In genomic region chr12:112381421-112381897, GRCh38 we compare ENCODE assay signal across 8 cellular contexts. TPM values are rescaled to one million over a fixed set of nuclear protein-coding genes. Genes with fewer than 3 reads are reported as not detected.
DNase-seq lines count a peak whose midpoint lies in the region; ATAC-seq, FAIRE-seq and TF ChIP-seq lines count a peak whose summit lies in the region.

No MANE protein-coding gene starts in this region.

- CTCF ChIA-PET in A673 (lab: Charles Lee), result no interaction called here

- dilution Hi-C loops in keratinocyte (cut with MboI; ENCODE audit: extremely low pct_ligation_motif_present, low sequenced_read_pairs), result no loop called here

- peak overlapping the region; percentile 77 for H3K9ac ChIP-seq in keratinocyte (ENCODE audit: control insufficient read depth, extremely low read depth, insufficient read depth, low read length)

- POLR2A ChIA-PET in A673 (lab: Charles Lee; ENCODE audit: low non-redundant PET), result no interaction called here

- intact Hi-C loops in A673 (cut with micrococcal nuclease; ENCODE audit: unreplicated experiment), result loop anchor here (5.0 to 10.0 kb wide), 3 partner anchors 87 to 367 kb away; partner anchors contain the start of genes ERP29, NAA25 and TMEM116

- H2AFZ ChIP-seq in keratinocyte (ENCODE audit: control insufficient read depth, low read length), result peak overlapping the region; percentile 46

- H3K4me2 ChIP-seq in keratinocyte (ENCODE audit: control insufficient read depth, extremely low read depth, insufficient read depth, low read depth, low read length), result peak overlapping the region; percentile 96

- peaks cover 2 to 25% (median 9%) of the 10 kb centered on the region in 5 experiments for H3K9me3 Mint-ChIP-seq in brain

- ATAC-seq in GM18861 (IDR thresholded peaks at IDR 0.05; ENCODE audit: unreplicated experiment) (peak; percentile 33), HG03064 (IDR thresholded peaks at IDR 0.05; ENCODE audit: low read depth, unreplicated experiment) (peak; percentile 42)

- H3K27me3 Mint-ChIP-seq in brain, result peaks cover 9% of the 10 kb centered on the region

- no peaks in the 10 kb centered on the region for H3K27me3 ChIP-seq in A673 (replicated peaks; ENCODE audit: insufficient read depth, low read depth, low read length, poor library complexity)
- H3K27me3 ChIP-seq in keratinocyte (ENCODE audit: control insufficient read depth, extremely low read depth, insufficient read depth, low read length), result no peaks in the 10 kb centered on the region

- TF ChIP-seq CTCF in A673 (conservative IDR thresholded peaks at IDR 0.05; ENCODE audit: low read depth, low read length) (no peak), brain (conservative IDR thresholded peaks at IDR 0.05) (no peak), keratinocyte (optimal IDR thresholded peaks at IDR 0.05 in 1 of 3, IDR thresholded peaks at IDR 0.05 in 1 of 3, conservative IDR thresholded peaks at IDR 0.05 in 1 of 3; ENCODE audit: extremely low read depth in 1 of 3, insufficient read depth in 2 of 3, low read length in 3 of 3) (no peak)

- H3K9me1 ChIP-seq in keratinocyte (ENCODE audit: control insufficient read depth, extremely low read depth, insufficient read depth, low read length), result peaks cover 3% of the 10 kb centered on the region

- peaks cover 42% of the 10 kb centered on the region for H3K79me2 ChIP-seq in keratinocyte (ENCODE audit: control insufficient read depth, insufficient read depth, low read length)

- no TSS peak for BruUV-seq in A673 (replicated peaks; lab: Mats Ljungman, UMichigan)

- DNase-seq in A673 (ENCODE audit: low spot score) (peak; percentile 34), RPMI7951 (ENCODE audit: low read depth) (peak; percentile 24), keratinocyte (ENCODE audit: low read depth, low spot score) (no peak), HuH-7.5 (ENCODE audit: low spot score) (no peak)
- peak; percentile 15 for DNase-seq in stimulated activated CD4-positive, alpha-beta T cell treated with anti-CD3 and anti-CD28 coated beads, Interleukin-4, amount 100 ng/mL, for 24 hours

- H3K4me3 Mint-ChIP-seq in brain, result peak overlapping the region; percentile 96 to 98 (median 96)

- peak overlapping the region; percentile 93 to 99 (median 97) for H3K27ac Mint-ChIP-seq in brain

- H3K4me3 ChIP-seq in A673 (ENCODE audit: low read depth, low read length, poor library complexity, severe bottlenecking), result peak overlapping the region; percentile 98
- H3K4me3 ChIP-seq in keratinocyte (ENCODE audit: control insufficient read depth in 2 of 3, extremely low read depth in 1 of 3, insufficient read depth in 2 of 3, low read depth in 1 of 3, low read length in 3 of 3), result peak overlapping the region; percentile 48 to 72 (median 69)

- FAIRE-seq in keratinocyte (lab: Jason Lieb, UNC), result no peak

- no peaks in the 10 kb centered on the region for H3K9me3 ChIP-seq in A673 (ENCODE audit: low read depth, low read length, poor library complexity, severe bottlenecking)
- no peaks in the 10 kb centered on the region for H3K9me3 ChIP-seq in keratinocyte (ENCODE audit: control insufficient read depth, low read depth, low read length)

- H3K4me1 ChIP-seq in A673 (ENCODE audit: insufficient read depth, low read length, poor library complexity, severe bottlenecking) (peaks cover 6% of the 10 kb centered on the region), keratinocyte (ENCODE audit: control insufficient read depth, extremely low read depth, insufficient read depth, low read length) (peaks cover 7% of the 10 kb centered on the region)

- peaks cover 34% of the 10 kb centered on the region for H3K36me3 Mint-ChIP-seq in brain

- peak overlapping the region; percentile 84 for H3K27ac ChIP-seq in A673 (ENCODE audit: low read depth, low read length, poor library complexity, severe bottlenecking)
- H3K27ac ChIP-seq in keratinocyte (ENCODE audit: control insufficient read depth, insufficient read depth, low read length), result peak overlapping the region; percentile 60

- H3K36me3 ChIP-seq in A673 (ENCODE audit: insufficient read depth, low read length, poor library complexity, severe bottlenecking) (no peaks in the 10 kb centered on the region), keratinocyte (ENCODE audit: control insufficient read depth in 2 of 2, extremely low read depth in 1 of 2, insufficient read depth in 2 of 2, low read length in 2 of 2) (no peaks in the 10 kb centered on the region)

- H4K20me1 ChIP-seq in keratinocyte (ENCODE audit: control insufficient read depth, extremely low read depth, insufficient read depth, low read length), result no peaks in the 10 kb centered on the region

- H3K4me1 Mint-ChIP-seq in brain, result peaks cover 34% of the 10 kb centered on the region

RNA-seq across cellular contexts. Expression of gene HECTD4, which starts 0.8 kb away (rescaled TPM):
- total RNA-seq in A673 (2021), result 45.3 and 52.1 TPM in 2 replicates
- 5.8 and 9.5 TPM in 2 replicates for total RNA-seq in RPMI7951 (2014; rRNA removed; shearing (Covaris generic))
- 43.0 TPM for polyA plus RNA-seq in brain (ENCODE audit: insufficient read depth, low read depth, low replicate concordance)
- polyA plus RNA-seq in keratinocyte, result 5.2 to 7.5 TPM (median 7.3 TPM) in 3 replicates
- polyA plus RNA-seq in keratinocyte (2011; ENCODE audit: low read depth), result 12.9 TPM
- 4.5 and 5.9 TPM in 2 replicates for polyA plus RNA-seq in keratinocyte (2011; cell fraction: cytosol; rRNA removed)
- polyA plus RNA-seq in keratinocyte (2011; cell fraction: nucleus; rRNA removed), result 38.7 and 45.8 TPM in 2 replicates
- 11.0 and 17.3 TPM in 2 replicates for polyA plus RNA-seq in keratinocyte (2012; ENCODE audit: low replicate concordance)
- 20.4 to 38.1 TPM (median 32.3 TPM) in 3 replicates for polyA minus RNA-seq in keratinocyte
- 5.4 TPM for polyA minus RNA-seq in keratinocyte (2011; cell fraction: cytosol; rRNA and poly(A)+ RNA removed)
- 48.7 and 93.1 TPM in 2 replicates for polyA minus RNA-seq in keratinocyte (2011; cell fraction: nucleus; rRNA and poly(A)+ RNA removed)

RNA-seq across cellular contexts. Expression of gene RPL6, which starts 27.9 kb away (rescaled TPM):
- 1,517 and 1,605 TPM in 2 replicates for total RNA-seq in A673 (2021)
- total RNA-seq in RPMI7951 (2014; rRNA removed; shearing (Covaris generic)), result 1,364 and 1,495 TPM in 2 replicates
- polyA plus RNA-seq in brain (ENCODE audit: insufficient read depth, low read depth, low replicate concordance), result 885 TPM
- 1,620 to 2,338 TPM (median 2,192 TPM) in 3 replicates for polyA plus RNA-seq in keratinocyte
- polyA plus RNA-seq in keratinocyte (2011; ENCODE audit: low read depth), result 507 TPM
- polyA plus RNA-seq in keratinocyte (2011; cell fraction: cytosol; rRNA removed), result 2,328 and 2,725 TPM in 2 replicates
- 579 and 714 TPM in 2 replicates for polyA plus RNA-seq in keratinocyte (2011; cell fraction: nucleus; rRNA removed)
- polyA plus RNA-seq in keratinocyte (2012; ENCODE audit: low replicate concordance), result 1,889 and 2,325 TPM in 2 replicates
- polyA minus RNA-seq in keratinocyte, result 272 to 530 TPM (median 458 TPM) in 3 replicates
- 531 TPM for polyA minus RNA-seq in keratinocyte (2011; cell fraction: cytosol; rRNA and poly(A)+ RNA removed)
- polyA minus RNA-seq in keratinocyte (2011; cell fraction: nucleus; rRNA and poly(A)+ RNA removed), result 120 and 161 TPM in 2 replicates

RNA-seq across cellular contexts. Expression of gene PTPN11, which starts 37.3 kb away (rescaled TPM):
- 157 and 158 TPM in 2 replicates for total RNA-seq in A673 (2021)
- total RNA-seq in RPMI7951 (2014; rRNA removed; shearing (Covaris generic)), result 43.1 and 45.4 TPM in 2 replicates
- 32.7 TPM for polyA plus RNA-seq in brain (ENCODE audit: insufficient read depth, low read depth, low replicate concordance)
- 56.0 to 95.3 TPM (median 82.6 TPM) in 3 replicates for polyA plus RNA-seq in keratinocyte
- polyA plus RNA-seq in keratinocyte (2011; ENCODE audit: low read depth), result 109 TPM
- 63.8 and 95.7 TPM in 2 replicates for polyA plus RNA-seq in keratinocyte (2011; cell fraction: cytosol; rRNA removed)
- 50.7 and 67.6 TPM in 2 replicates for polyA plus RNA-seq in keratinocyte (2011; cell fraction: nucleus; rRNA removed)
- 40.8 and 79.8 TPM in 2 replicates for polyA plus RNA-seq in keratinocyte (2012; ENCODE audit: low replicate concordance)
- 41.5 to 129 TPM (median 76.0 TPM) in 3 replicates for polyA minus RNA-seq in keratinocyte
- polyA minus RNA-seq in keratinocyte (2011; cell fraction: cytosol; rRNA and poly(A)+ RNA removed), result 92.7 TPM
- 38.1 and 83.2 TPM in 2 replicates for polyA minus RNA-seq in keratinocyte (2011; cell fraction: nucleus; rRNA and poly(A)+ RNA removed)

Comparison
In these comparisons a context has a peak if more than half of its experiments do, and no peak if none do; other contexts are left out.
1. DNase-seq: peak in A673 (single experiment), RPMI7951 (single experiment) and stimulated activated CD4-positive, alpha-beta T cell treated with anti-CD3 and anti-CD28 coated beads, Interleukin-4, amount 100 ng/mL, for 24 hours (single experiment); none in keratinocyte (single experiment) and HuH-7.5 (single experiment).